ENCODE assay signal across 8 cellular contexts in genomic region chr12:46675736-46676135, GRCh38.
DNase-seq lines count a peak whose midpoint lies in the region; ATAC-seq, FAIRE-seq and TF ChIP-seq lines count a peak whose summit lies in the region.

No MANE protein-coding gene starts in this region.

- no peak overlapping the region for H2AFZ ChIP-seq in astrocyte (ENCODE audit: low read depth, low read length)

- H3K9me3 ChIP-seq in astrocyte (ENCODE audit: insufficient read depth, low read depth, low read length): no peaks in the 10 kb centered on the region

- H3K9me3 Mint-ChIP-seq in astrocyte (ENCODE audit: unreplicated experiment): no peaks in the 10 kb centered on the region
- no peaks in the 10 kb centered on the region for H3K9me3 Mint-ChIP-seq in activated CD4-positive, alpha-beta memory T cell treated with anti-CD3 and anti-CD28 coated beads, Interleukin-2, amount 10 ng/mL, durations not matched to agents 7 days and 5 days
- H3K9me3 Mint-ChIP-seq in stimulated activated naive CD8-positive, alpha-beta T cell treated with anti-CD3 and anti-CD28 coated beads, Interleukin-15, amount 100 ng/mL, for 72 hours: no peaks in the 10 kb centered on the region

- H3K4me1 ChIP-seq in astrocyte (ENCODE audit: insufficient read depth, low read length): no peaks in the 10 kb centered on the region

- ATAC-seq in stimulated activated naive CD8-positive, alpha-beta T cell treated with anti-CD3 and anti-CD28 coated beads, Interleukin-15, amount 100 ng/mL, for 72 hours: no peak

- H3K79me2 ChIP-seq in astrocyte (ENCODE audit: insufficient read depth, low read length): no peaks in the 10 kb centered on the region

- DNase-seq in D341Med (ENCODE audit: low spot score) (peak; percentile 46), astrocyte (ENCODE audit: low read depth) (peak; percentile 12), kidney glomerular epithelial cell (lab: John Stamatoyannopoulos, UW) (peak; percentile 38)
- no peak for DNase-seq in activated CD4-positive, alpha-beta memory T cell treated with anti-CD3 and anti-CD28 coated beads, Interleukin-2, amount 10 ng/mL, durations not matched to agents 7 days and 5 days
- DNase-seq in activated CD8-positive, alpha-beta memory T cell treated with anti-CD3 and anti-CD28 coated beads for 24 hours: no peak
- DNase-seq in activated naive CD4-positive, alpha-beta T cell treated with Interleukin-2 at 50 U/mL for 16 hours: no peak
- DNase-seq in stimulated activated naive CD8-positive, alpha-beta T cell treated with anti-CD3 and anti-CD28 coated beads, Interleukin-15, amount 100 ng/mL, for 72 hours: no peak

- TF ChIP-seq EP300 in Ishikawa (IDR thresholded peaks at IDR 0.05; ENCODE audit: borderline replicate concordance): no peak

- CTCF ChIA-PET in activated CD4-positive, alpha-beta memory T cell treated with anti-CD3 and anti-CD28 coated beads, Interleukin-2, amount 10 ng/mL, durations not matched to agents 7 days and 5 days (lab: Charles Lee): interaction anchor here (0.5 to 2.6 kb wide), 5 partner anchors 152 to 551 kb away, joined by 3 to 11 read pairs (median 6); no protein-coding TSS in a partner anchor

- no peak overlapping the region for H3K4me3 ChIP-seq in astrocyte (ENCODE audit: insufficient read depth, low read depth, low read length)

- no peak overlapping the region for H3K9ac ChIP-seq in astrocyte (ENCODE audit: low read length)

- H3K27ac Mint-ChIP-seq in astrocyte (ENCODE audit: unreplicated experiment): peak overlapping the region; percentile 38
- H3K27ac Mint-ChIP-seq in activated CD4-positive, alpha-beta memory T cell treated with anti-CD3 and anti-CD28 coated beads, Interleukin-2, amount 10 ng/mL, durations not matched to agents 7 days and 5 days: no peak overlapping the region
- H3K27ac Mint-ChIP-seq in stimulated activated naive CD8-positive, alpha-beta T cell treated with anti-CD3 and anti-CD28 coated beads, Interleukin-15, amount 100 ng/mL, for 72 hours: no peak overlapping the region

- no peaks in the 10 kb centered on the region for H3K27me3 Mint-ChIP-seq in astrocyte (ENCODE audit: low read depth, unreplicated experiment)
- peaks cover 2% of the 10 kb centered on the region for H3K27me3 Mint-ChIP-seq in activated CD4-positive, alpha-beta memory T cell treated with anti-CD3 and anti-CD28 coated beads, Interleukin-2, amount 10 ng/mL, durations not matched to agents 7 days and 5 days
- H3K27me3 Mint-ChIP-seq in stimulated activated naive CD8-positive, alpha-beta T cell treated with anti-CD3 and anti-CD28 coated beads, Interleukin-15, amount 100 ng/mL, for 72 hours: no peaks in the 10 kb centered on the region

- peaks cover 18% of the 10 kb centered on the region for H3K4me1 Mint-ChIP-seq in astrocyte (ENCODE audit: low read depth, unreplicated experiment)
- peaks cover 6% of the 10 kb centered on the region for H3K4me1 Mint-ChIP-seq in activated CD4-positive, alpha-beta memory T cell treated with anti-CD3 and anti-CD28 coated beads, Interleukin-2, amount 10 ng/mL, durations not matched to agents 7 days and 5 days
- peaks cover 7% of the 10 kb centered on the region for H3K4me1 Mint-ChIP-seq in stimulated activated naive CD8-positive, alpha-beta T cell treated with anti-CD3 and anti-CD28 coated beads, Interleukin-15, amount 100 ng/mL, for 72 hours

- H3K27me3 ChIP-seq in astrocyte (ENCODE audit: insufficient read depth, low read length): no peaks in the 10 kb centered on the region

- no peak overlapping the region for H3K4me2 ChIP-seq in astrocyte (ENCODE audit: low read length)

- H3K27ac ChIP-seq in astrocyte (ENCODE audit: low read depth, low read length): no peak overlapping the region

- H3K36me3 Mint-ChIP-seq in astrocyte (ENCODE audit: low read depth, unreplicated experiment): no peaks in the 10 kb centered on the region
- no peaks in the 10 kb centered on the region for H3K36me3 Mint-ChIP-seq in activated CD4-positive, alpha-beta memory T cell treated with anti-CD3 and anti-CD28 coated beads, Interleukin-2, amount 10 ng/mL, durations not matched to agents 7 days and 5 days (ENCODE audit: low read depth)

- FAIRE-seq in astrocyte (lab: Jason Lieb, UNC): no peak

- H4K20me1 ChIP-seq in astrocyte (ENCODE audit: insufficient read depth, low read length): no peaks in the 10 kb centered on the region

- POLR2A ChIA-PET in activated CD4-positive, alpha-beta memory T cell treated with anti-CD3 and anti-CD28 coated beads, Interleukin-2, amount 10 ng/mL, durations not matched to agents 7 days and 5 days (lab: Charles Lee): interaction anchor here (3.6 kb wide), 1 partner anchor 305 kb away, joined by 12 read pairs; no protein-coding TSS in a partner anchor

- TF ChIP-seq CTCF in astrocyte (IDR thresholded peaks at IDR 0.05; ENCODE audit: insufficient read depth, low read depth, low read length): peak; percentile 51

- no peaks in the 10 kb centered on the region for H3K36me3 ChIP-seq in astrocyte (ENCODE audit: insufficient read depth, low read length)

- no peak overlapping the region for H3K4me3 Mint-ChIP-seq in astrocyte (ENCODE audit: unreplicated experiment)
- H3K4me3 Mint-ChIP-seq in activated CD4-positive, alpha-beta memory T cell treated with anti-CD3 and anti-CD28 coated beads, Interleukin-2, amount 10 ng/mL, durations not matched to agents 7 days and 5 days: no peak overlapping the region
- H3K4me3 Mint-ChIP-seq in stimulated activated naive CD8-positive, alpha-beta T cell treated with anti-CD3 and anti-CD28 coated beads, Interleukin-15, amount 100 ng/mL, for 72 hours: no peak overlapping the region

- peak; percentile 59 for TF ChIP-seq RAD21 in Ishikawa (IDR thresholded peaks at IDR 0.05; ENCODE audit: low read depth)

TF ChIP-seq in Ishikawa, 13 proteins besides CTCF, POLR2A, EP300 and RAD21:
- TF ChIP-seq CREB1 (IDR thresholded peaks at IDR 0.05; ENCODE audit: low read depth) (no peak), USF1 (IDR thresholded peaks at IDR 0.05) (no peak), CEBPB (IDR thresholded peaks at IDR 0.05) (no peak), FOXM1 (IDR thresholded peaks at IDR 0.05; ENCODE audit: borderline replicate concordance, low read depth) (no peak), EGR1 (IDR thresholded peaks at IDR 0.05) (no peak), TAF1 (IDR thresholded peaks at IDR 0.05; ENCODE audit: low read depth) (no peak), NFIC (IDR thresholded peaks at IDR 0.05) (no peak), YY1 (IDR thresholded peaks at IDR 0.05; ENCODE audit: low read depth) (no peak), REST (IDR thresholded peaks at IDR 0.05; ENCODE audit: low read depth) (no peak), TEAD4 (IDR thresholded peaks at IDR 0.05) (no peak), TCF12 (IDR thresholded peaks at IDR 0.05; ENCODE audit: low read depth) (no peak), ZBTB7A (IDR thresholded peaks at IDR 0.05; ENCODE audit: low read depth) (no peak)

Comparison
In these comparisons a context has a peak if more than half of its experiments do, and no peak if none do; other contexts are left out.
1. DNase-seq: peak in D341Med (single experiment), astrocyte (single experiment) and kidney glomerular epithelial cell (single experiment); none in activated CD4-positive, alpha-beta memory T cell treated with anti-CD3 and anti-CD28 coated beads, Interleukin-2, amount 10 ng/mL, durations not matched to agents 7 days and 5 days (single experiment), activated CD8-positive, alpha-beta memory T cell treated with anti-CD3 and anti-CD28 coated beads for 24 hours (single experiment), activated naive CD4-positive, alpha-beta T cell treated with Interleukin-2 at 50 U/mL for 16 hours (single experiment) and stimulated activated naive CD8-positive, alpha-beta T cell treated with anti-CD3 and anti-CD28 coated beads, Interleukin-15, amount 100 ng/mL, for 72 hours (0 of 2).